ENCODE assay signal across 17 cellular contexts in the genomic region with DNA sequence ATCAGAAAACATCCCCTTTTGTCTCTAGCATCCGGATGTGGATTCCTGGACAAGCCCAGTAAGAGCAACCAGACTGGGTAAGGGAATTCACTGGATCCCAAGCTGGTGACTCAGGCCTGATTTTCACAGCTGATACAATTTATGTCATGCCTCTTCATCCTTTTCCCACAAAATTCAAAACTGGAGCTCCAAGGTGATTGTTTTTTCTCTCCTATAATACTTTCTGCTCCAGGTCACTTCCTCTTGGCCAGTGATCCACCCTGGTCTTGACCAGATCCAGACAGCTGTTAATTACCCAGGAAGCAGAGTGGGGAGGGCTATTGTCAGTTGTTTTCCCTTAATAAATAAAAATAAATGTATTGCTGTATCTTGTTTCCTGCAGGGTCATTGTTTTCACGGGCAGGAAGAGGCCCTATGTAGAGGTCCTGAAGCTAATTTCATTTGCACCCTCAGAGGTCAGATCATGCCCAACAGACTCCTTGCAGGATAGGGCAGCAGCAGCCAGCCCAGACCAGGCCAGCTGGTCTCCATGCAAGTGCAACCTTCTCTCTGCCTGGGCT. TPM values are rescaled to one million over a fixed set of nuclear protein-coding genes. Genes with fewer than 3 reads are reported as not detected.
DNase-seq lines count a peak whose midpoint lies in the region; ATAC-seq lines count a peak whose summit lies in the region.
"Had no signal": no experiment of that assay in that cellular context is flagged by ENCODE, and none has a peak within 500 bp of the region (broad histone marks: within the 10 kb centered on the region; RNA-seq: fewer than 3 reads in every experiment).

No MANE protein-coding gene starts in this region.

- no peak overlapping the region for H3K27ac Mint-ChIP-seq in activated naive CD4-positive, alpha-beta T cell treated with anti-CD3 and anti-CD28 coated beads for 36 hours
- H3K27ac Mint-ChIP-seq: T-helper 17 cell had no signal

- no peak overlapping the region for H3K4me3 Mint-ChIP-seq in activated naive CD4-positive, alpha-beta T cell treated with anti-CD3 and anti-CD28 coated beads for 36 hours
- H3K4me3 Mint-ChIP-seq in activated T-cell treated with anti-CD3 and anti-CD28 coated beads, Interleukin-2, amount 50 U/mL, for 4 hours, result no peak overlapping the region
- H3K4me3 Mint-ChIP-seq: T-helper 17 cell had no signal

- ATAC-seq in GM21390 (IDR thresholded peaks at IDR 0.05; ENCODE audit: unreplicated experiment), result no peak
- ATAC-seq in activated T-cell treated with anti-CD3 and anti-CD28 coated beads, Interleukin-2, amount 50 U/mL, for 4 hours, result no peak
- ATAC-seq: T-helper 17 cell had no signal

- no peak overlapping the region for H3K4me2 ChIP-seq in mesendoderm (ENCODE audit: low read length)
- H3K4me2 ChIP-seq: hepatocyte had no signal

- WGBS in mesendoderm (ENCODE audit: extremely low coverage, insufficient coverage, low lambda C conversion rate), result no CpG with 5 or more reads among the region's 2 CpGs

- intact Hi-C loops in activated naive CD4-positive, alpha-beta T cell treated with anti-CD3 and anti-CD28 coated beads for 36 hours (cut with micrococcal nuclease), result no loop called here

- no peak overlapping the region for H4K8ac ChIP-seq in mesendoderm (ENCODE audit: low read depth, low read length)

- no peak overlapping the region for H3K4ac ChIP-seq in mesendoderm (ENCODE audit: low read depth, low read length)

- H3K79me2 ChIP-seq in mesendoderm (ENCODE audit: control insufficient read depth, insufficient read depth, low read length), result no peaks in the 10 kb centered on the region
- H3K79me2 ChIP-seq: hepatocyte had no signal

- H2AK5ac ChIP-seq in mesendoderm (ENCODE audit: low read length), result no peak overlapping the region

- H3K23ac ChIP-seq in mesendoderm (ENCODE audit: low read length), result no peak overlapping the region

- H3K4me1 ChIP-seq in mesendoderm (ENCODE audit: control insufficient read depth, low read depth, low read length), result no peaks in the 10 kb centered on the region
- H3K4me1 ChIP-seq: testis had no signal

- H3K36me3 ChIP-seq in mesendoderm (ENCODE audit: control insufficient read depth, insufficient read depth, low read length), result no peaks in the 10 kb centered on the region
- H3K36me3 ChIP-seq: cardiac muscle cell had no signal

- H3K36me3 Mint-ChIP-seq in activated naive CD4-positive, alpha-beta T cell treated with anti-CD3 and anti-CD28 coated beads for 36 hours (ENCODE audit: low read depth), result no peaks in the 10 kb centered on the region
- no peaks in the 10 kb centered on the region for H3K36me3 Mint-ChIP-seq in activated T-cell treated with anti-CD3 and anti-CD28 coated beads, Interleukin-2, amount 50 U/mL, for 4 hours (ENCODE audit: insufficient read depth)

- H4K5ac ChIP-seq in mesendoderm (ENCODE audit: low read length), result no peak overlapping the region

- no peaks in the 10 kb centered on the region for H3K27me3 ChIP-seq in mesendoderm (ENCODE audit: insufficient read depth, low read length, poor library complexity)
- H3K27me3 ChIP-seq: cardiac muscle cell, hepatocyte, testis had no signal

- H3K56ac ChIP-seq in mesendoderm (ENCODE audit: low read length), result no peak overlapping the region

- peaks cover 5% of the 10 kb centered on the region for H3K27me3 Mint-ChIP-seq in activated naive CD4-positive, alpha-beta T cell treated with anti-CD3 and anti-CD28 coated beads for 36 hours (ENCODE audit: low read depth)
- H3K27me3 Mint-ChIP-seq in activated T-cell treated with anti-CD3 and anti-CD28 coated beads, Interleukin-2, amount 50 U/mL, for 4 hours (ENCODE audit: low read depth), result no peaks in the 10 kb centered on the region

- peaks cover 3% of the 10 kb centered on the region for H3K9me3 Mint-ChIP-seq in activated naive CD4-positive, alpha-beta T cell treated with anti-CD3 and anti-CD28 coated beads for 36 hours
- no peaks in the 10 kb centered on the region for H3K9me3 Mint-ChIP-seq in activated T-cell treated with anti-CD3 and anti-CD28 coated beads, Interleukin-2, amount 50 U/mL, for 4 hours

- H2BK15ac ChIP-seq in mesendoderm (replicated peaks; ENCODE audit: low read depth), result no peak overlapping the region

- no peak overlapping the region for H3K27ac ChIP-seq in mesendoderm (ENCODE audit: low read depth, low read length)
- H3K27ac ChIP-seq: cardiac muscle cell, hepatocyte, testis had no signal

- H3K79me1 ChIP-seq in mesendoderm (ENCODE audit: low read length), result no peaks in the 10 kb centered on the region

- no peak overlapping the region for H2BK5ac ChIP-seq in mesendoderm (ENCODE audit: low read length)

- no peak overlapping the region for H3K18ac ChIP-seq in mesendoderm (ENCODE audit: low read length)

- no peak overlapping the region for H2BK120ac ChIP-seq in mesendoderm (ENCODE audit: low read depth, low read length)

- H3K4me1 Mint-ChIP-seq in activated naive CD4-positive, alpha-beta T cell treated with anti-CD3 and anti-CD28 coated beads for 36 hours (ENCODE audit: low read depth), result no peaks in the 10 kb centered on the region
- no peaks in the 10 kb centered on the region for H3K4me1 Mint-ChIP-seq in activated T-cell treated with anti-CD3 and anti-CD28 coated beads, Interleukin-2, amount 50 U/mL, for 4 hours (ENCODE audit: low read depth)
- H3K4me1 Mint-ChIP-seq: T-helper 17 cell had no signal

- H3K9ac ChIP-seq in mesendoderm (ENCODE audit: low read length), result no peak overlapping the region

- peak; percentile 87 for DNase-seq in Daoy (ENCODE audit: low read depth)
- DNase-seq in NCI-H69 (lab: John Stamatoyannopoulos, UW), result peak; percentile 38
- peak; percentile 81 to 95 for DNase-seq in dermis microvascular lymphatic vessel endothelial cell (ENCODE audit: low read depth in 2 of 2)
- peak; percentile 62 for DNase-seq in mesendoderm
- no peak for DNase-seq in activated naive CD4-positive, alpha-beta T cell treated with anti-CD3 and anti-CD28 coated beads for 36 hours
- no peak for DNase-seq in activated T-cell treated with anti-CD3 and anti-CD28 coated beads, Interleukin-2, amount 50 U/mL, for 4 hours
- DNase-seq in NCI-H446 treated with DMSO at 0.1 percent for 48 hours (lab: John Stamatoyannopoulos, UW), result no peak
- DNase-seq: activated CD8-positive, alpha-beta memory T cell treated with anti-CD3 and anti-CD28 coated beads, Interleukin-2, amount 50 U/mL, for 48 hours; COR-L47; NCI-H510A treated with DMSO at 0.1 percent for 48 hours; stimulated activated CD4-positive, alpha-beta T cell treated with anti-CD3 and anti-CD28 coated beads, Interleukin-4, amount 100 ng/mL, for 24 hours; T-helper 17 cell; testis had no signal

- H3K4me3 ChIP-seq in mesendoderm (ENCODE audit: low read length), result no peak overlapping the region
- H3K4me3 ChIP-seq: cardiac muscle cell, hepatocyte, testis had no signal

- CTCF ChIA-PET in activated naive CD4-positive, alpha-beta T cell treated with anti-CD3 and anti-CD28 coated beads for 36 hours (lab: Charles Lee), result no interaction called here

RNA-seq across cellular contexts. Expression of gene EVA1A, which starts 57.6 kb away (rescaled TPM):
- total RNA-seq in Daoy (2014; rRNA removed; shearing (Covaris generic)), result 73.2 and 98.7 TPM in 2 replicates
- 40.2 and 52.1 TPM in 2 replicates for total RNA-seq in dermis microvascular lymphatic vessel endothelial cell
- 2.0 TPM for polyA plus RNA-seq in mesendoderm (2013, experiment 1 of 2)
- polyA plus RNA-seq in mesendoderm (2013, experiment 2 of 2), result 2.5 TPM
- total RNA-seq in activated naive CD4-positive, alpha-beta T cell treated with anti-CD3 and anti-CD28 coated beads for 36 hours, result not detected
- under 1 TPM in 1 of 3 donors, not detected in 2; 0.13 TPM for total RNA-seq in activated T-cell treated with anti-CD3 and anti-CD28 coated beads, Interleukin-2, amount 50 U/mL, for 4 hours
- total RNA-seq: T-helper 17 cell had no signal
- polyA plus RNA-seq: neural cell had no signal

Comparison
In these comparisons a context has a peak if more than half of its experiments do, and no peak if none do; other contexts are left out.
1. DNase-seq: peak in Daoy (single experiment), NCI-H69 (single experiment), dermis microvascular lymphatic vessel endothelial cell (2 of 2) and mesendoderm (single experiment); none in activated naive CD4-positive, alpha-beta T cell treated with anti-CD3 and anti-CD28 coated beads for 36 hours (single experiment), activated T-cell treated with anti-CD3 and anti-CD28 coated beads, Interleukin-2, amount 50 U/mL, for 4 hours (single experiment) and NCI-H446 treated with DMSO at 0.1 percent for 48 hours (single experiment).
2. RNA of gene EVA1A, which starts 57.6 kb away (total RNA-seq): 73.2 to 98.7 TPM in Daoy and 40.2 to 52.1 TPM in dermis microvascular lymphatic vessel endothelial cell; not detected in activated naive CD4-positive, alpha-beta T cell treated with anti-CD3 and anti-CD28 coated beads for 36 hours and 0.13 TPM in activated T-cell treated with anti-CD3 and anti-CD28 coated beads, Interleukin-2, amount 50 U/mL, for 4 hours; every median in the first group is over 10 times any median in the second.